ENCODE assay signal across 9 cellular contexts in the genomic region with DNA sequence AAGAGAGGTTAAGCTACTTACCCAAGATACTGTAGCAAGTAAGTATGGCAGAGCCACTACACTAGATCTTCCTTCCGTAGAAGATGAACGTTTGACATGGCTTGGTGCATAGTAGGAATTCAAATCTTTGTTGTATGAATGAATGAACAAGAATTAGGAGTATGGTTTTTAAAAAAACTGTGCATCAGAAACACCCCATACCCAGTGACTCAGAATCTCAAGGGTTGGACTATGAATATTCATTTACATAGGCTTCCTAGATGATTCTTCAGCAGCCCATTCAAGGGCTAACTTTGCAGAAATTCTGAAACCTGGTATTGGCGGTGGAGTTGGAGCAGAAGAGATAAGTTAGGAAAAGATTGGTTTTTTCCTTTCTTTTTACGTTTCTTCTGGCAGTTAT. TPM values are rescaled to one million over a fixed set of nuclear protein-coding genes. Genes with fewer than 3 reads are reported as not detected.
DNase-seq lines count a peak whose midpoint lies in the region; ATAC-seq lines count a peak whose summit lies in the region.
"Had no signal": no experiment of that assay in that cellular context is flagged by ENCODE, and none has a peak within 500 bp of the region (broad histone marks: within the 10 kb centered on the region; RNA-seq: fewer than 3 reads in every experiment).

No MANE protein-coding gene starts in this region.

- ATAC-seq in stimulated activated naive CD8-positive, alpha-beta T cell treated with anti-CD3 and anti-CD28 coated beads, Interleukin-15, Interleukin-2, amounts not matched to agents 100 U/mL and 50 U/mL, for 24 hours = no peak
- ATAC-seq in esophagus mucosa = peak; percentile 32
- no peak for ATAC-seq in HG03139 (IDR thresholded peaks at IDR 0.05; ENCODE audit: unreplicated experiment)
- no peak for ATAC-seq in HG03135 (IDR thresholded peaks at IDR 0.05; ENCODE audit: unreplicated experiment)

- H3K4me1 Mint-ChIP-seq in stimulated activated naive CD8-positive, alpha-beta T cell treated with anti-CD3 and anti-CD28 coated beads, Interleukin-15, Interleukin-2, amounts not matched to agents 100 ng/mL and 50 ng/mL, for 24 hours (ENCODE audit: low read depth) = peaks cover 89% of the 10 kb centered on the region

- H3K4me3 Mint-ChIP-seq in stimulated activated naive CD8-positive, alpha-beta T cell treated with anti-CD3 and anti-CD28 coated beads, Interleukin-15, Interleukin-2, amounts not matched to agents 100 ng/mL and 50 ng/mL, for 24 hours = peak overlapping the region; percentile 98

- in situ Hi-C loops in SK-MEL-5 (cut with HindIII; ENCODE audit: low pct_unique_long_range_greater_than_20kb, low sequenced_read_pairs) = no loop called here

- no peaks in the 10 kb centered on the region for H3K27me3 Mint-ChIP-seq in stimulated activated naive CD8-positive, alpha-beta T cell treated with anti-CD3 and anti-CD28 coated beads, Interleukin-15, Interleukin-2, amounts not matched to agents 100 ng/mL and 50 ng/mL, for 24 hours

- peak overlapping the region; percentile 37 for H3K27ac Mint-ChIP-seq in stimulated activated naive CD8-positive, alpha-beta T cell treated with anti-CD3 and anti-CD28 coated beads, Interleukin-15, Interleukin-2, amounts not matched to agents 100 ng/mL and 50 ng/mL, for 24 hours

- no peaks in the 10 kb centered on the region for H3K9me3 Mint-ChIP-seq in stimulated activated naive CD8-positive, alpha-beta T cell treated with anti-CD3 and anti-CD28 coated beads, Interleukin-15, Interleukin-2, amounts not matched to agents 100 ng/mL and 50 ng/mL, for 24 hours

- peaks cover 72% of the 10 kb centered on the region for H3K36me3 Mint-ChIP-seq in stimulated activated naive CD8-positive, alpha-beta T cell treated with anti-CD3 and anti-CD28 coated beads, Interleukin-15, Interleukin-2, amounts not matched to agents 100 ng/mL and 50 ng/mL, for 24 hours (ENCODE audit: low read depth)

- DNase-seq in stimulated activated naive CD8-positive, alpha-beta T cell treated with anti-CD3 and anti-CD28 coated beads, Interleukin-15, Interleukin-2, amounts not matched to agents 100 U/mL and 50 U/mL, for 24 hours = no peak
- DNase-seq in SK-MEL-5 (ENCODE audit: low read depth, low spot score) = peak; percentile 25
- DNase-seq in hepatic stellate cell (ENCODE audit: low spot score) = no peak
- DNase-seq in globus pallidus (ENCODE audit: low spot score) = no peak
- DNase-seq: NCI-H1092 treated with DMSO at 0.1 percent for 48 hours had no signal

RNA-seq across cellular contexts. Expression of a gene that starts 5.4 kb away (rescaled TPM):
- 217 and 218 TPM in 2 replicates for total RNA-seq in SK-MEL-5 (2014; rRNA removed; shearing (Covaris generic))
- 138 and 168 TPM in 2 replicates for polyA plus RNA-seq in SK-MEL-5 (2015; cell fraction: cytosol; rRNA removed)
- 40.6 and 47.3 TPM in 2 replicates for polyA plus RNA-seq in SK-MEL-5 (2015; cell fraction: nucleus; rRNA removed)
- 295 TPM for total RNA-seq in esophagus mucosa
